In the genomic region with DNA sequence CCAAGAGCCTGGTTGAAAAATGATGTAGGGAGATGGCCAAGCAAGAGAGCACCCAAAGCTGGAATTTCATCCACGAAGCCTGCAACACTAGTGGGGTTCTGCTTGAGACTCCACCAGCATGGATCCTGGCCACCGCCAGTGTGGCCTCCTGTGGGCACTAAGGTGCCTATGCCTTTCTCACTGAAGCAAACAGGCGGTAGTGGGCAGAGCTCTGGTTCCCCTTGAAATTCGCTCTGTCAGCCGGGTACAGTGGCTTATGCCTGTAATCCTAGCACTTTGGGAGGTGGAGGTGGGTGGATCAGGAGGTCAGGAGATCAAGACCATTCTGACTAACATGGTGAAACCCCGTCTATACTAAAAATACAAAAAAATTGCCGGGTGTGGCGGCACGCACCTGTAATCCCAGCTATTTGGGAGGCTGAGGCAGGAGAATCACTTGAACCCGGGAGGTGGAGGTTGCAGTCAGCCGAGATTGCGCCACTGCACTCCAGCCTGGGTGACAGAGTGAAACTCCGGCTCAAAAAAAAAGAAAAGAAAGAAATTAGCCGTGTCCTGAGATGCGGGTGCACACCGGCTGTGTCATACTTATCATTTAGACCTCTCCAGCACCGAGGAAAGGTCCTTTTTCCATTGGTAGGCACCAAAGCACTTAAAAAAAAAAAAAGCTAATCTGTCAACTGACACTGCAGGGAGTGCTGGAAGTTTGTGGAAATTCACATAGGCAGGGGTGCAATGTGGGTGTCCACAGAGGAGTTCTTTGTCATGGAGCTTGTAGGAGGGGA, we compare ENCODE assay signal across 11 cellular contexts. TPM values are rescaled to one million over a fixed set of nuclear protein-coding genes. Genes with fewer than 3 reads are reported as not detected.
A peak's percentile ranks its signal among the peaks of the same experiment; 100 is the strongest.
DNase-seq lines count a peak whose midpoint lies in the region; ATAC-seq and TF ChIP-seq lines count a peak whose summit lies in the region.
"Had no signal": no experiment of that assay in that cellular context is flagged by ENCODE, and none has a peak within 500 bp of the region (broad histone marks: within the 10 kb centered on the region; RNA-seq: fewer than 3 reads in every experiment).

No MANE protein-coding gene starts in this region.

- H3K4me2 ChIP-seq in BLaER1 (peak overlapping the region; percentile 88), GM23338 (no peak overlapping the region)

- peaks cover 20 to 42% of the 10 kb centered on the region in 2 donors for H3K36me3 Mint-ChIP-seq in activated T-cell treated with anti-CD3 and anti-CD28 coated beads, Interleukin-2, amount 50 U/mL, for 72 hours (ENCODE audit: insufficient read depth in 2 of 2)
- H3K36me3 Mint-ChIP-seq in Calu3 (ENCODE audit: insufficient read depth, unreplicated experiment) = peaks cover 5% of the 10 kb centered on the region
- H3K36me3 Mint-ChIP-seq in GM23338 (ENCODE audit: low read depth) = 0 out of 3 replicates have a peak, but pooled peaks cover 2% of the 10 kb centered on the region

- H3K27me3 Mint-ChIP-seq in activated T-cell treated with anti-CD3 and anti-CD28 coated beads, Interleukin-2, amount 50 U/mL, for 72 hours (ENCODE audit: low read depth) = no peaks in the 10 kb centered on the region
- H3K27me3 Mint-ChIP-seq in Calu3 (ENCODE audit: unreplicated experiment) = no peaks in the 10 kb centered on the region
- H3K27me3 Mint-ChIP-seq in GM23338 (ENCODE audit: insufficient read depth, low read depth, poor library complexity) = no peaks in the 10 kb centered on the region

- no TSS peak for BruUV-seq in Calu3 (replicated peaks; lab: Mats Ljungman, UMichigan)

- H3K9ac ChIP-seq in BLaER1 = peak overlapping the region; percentile 86

- ATAC-seq in activated T-cell treated with anti-CD3 and anti-CD28 coated beads, Interleukin-2, amount 50 U/mL, for 72 hours (replicated peaks in 1 of 2) = peak; percentile 36 to 44
- ATAC-seq in GM19397 (IDR thresholded peaks at IDR 0.05; ENCODE audit: unreplicated experiment) (no peak), GM23338 (no peak)

- H3K27me3 ChIP-seq in BLaER1 = no peaks in the 10 kb centered on the region
- no peaks in the 10 kb centered on the region for H3K27me3 ChIP-seq in mononuclear cell (ENCODE audit: insufficient read depth, low read length)
- no peaks in the 10 kb centered on the region for H3K27me3 ChIP-seq in GM23338 (ENCODE audit: insufficient read depth)

- no peaks in the 10 kb centered on the region for H3F3A ChIP-seq in GM23338 (replicated peaks; ENCODE audit: low read depth)

- TF ChIP-seq CTCF in GM12875 (IDR thresholded peaks at IDR 0.05; ENCODE audit: borderline replicate concordance, insufficient read depth, low read depth, low read length) (no peak), Calu3 (IDR thresholded peaks at IDR 0.05; ENCODE audit: unreplicated experiment) (no peak), GM23338 (conservative IDR thresholded peaks at IDR 0.05; ENCODE audit: low read depth in 2 of 2) (no peak)

- H3K9me2 ChIP-seq in GM23338 (ENCODE audit: insufficient read depth) = no peaks in the 10 kb centered on the region

- H3K9me3 Mint-ChIP-seq in activated T-cell treated with anti-CD3 and anti-CD28 coated beads, Interleukin-2, amount 50 U/mL, for 72 hours = no peaks in the 10 kb centered on the region
- H3K9me3 Mint-ChIP-seq in Calu3 (ENCODE audit: low read depth, unreplicated experiment) (no peaks in the 10 kb centered on the region), GM23338 (no peaks in the 10 kb centered on the region)

- H3K4me3 ChIP-seq in BLaER1 (peak overlapping the region; percentile 70), GM12875 (ENCODE audit: low read depth, low read length) (peak overlapping the region; percentile 61), mononuclear cell (ENCODE audit: low read length) (peak overlapping the region; percentile 88), GM23338 (no peak overlapping the region)

- H3K4me1 ChIP-seq in BLaER1 = peaks cover 71% of the 10 kb centered on the region
- H3K4me1 ChIP-seq in mononuclear cell (ENCODE audit: insufficient read depth, low read length) = peaks cover 70% of the 10 kb centered on the region
- no peaks in the 10 kb centered on the region for H3K4me1 ChIP-seq in GM23338 (ENCODE audit: insufficient read depth)

- no peak overlapping the region for H2AFZ ChIP-seq in GM23338

- peak; percentile 16 to 26 for DNase-seq in activated T-cell treated with anti-CD3 and anti-CD28 coated beads, Interleukin-2, amount 50 U/mL, for 72 hours
- DNase-seq in Calu3 (no peak), GM23338 (ENCODE audit: low spot score) (no peak), SW 1271 (lab: John Stamatoyannopoulos, UW) (no peak)
- DNase-seq: NCI-H2227 treated with DMSO at 0.1 percent for 48 hours, retina had no signal

- peaks cover 41% of the 10 kb centered on the region for H3K36me3 ChIP-seq in BLaER1
- H3K36me3 ChIP-seq in GM23338 (ENCODE audit: insufficient read depth) = no peaks in the 10 kb centered on the region; the same call in 1 of the 2 replicates

- peak overlapping the region; percentile 78 for H3K27ac Mint-ChIP-seq in activated T-cell treated with anti-CD3 and anti-CD28 coated beads, Interleukin-2, amount 50 U/mL, for 72 hours
- H3K27ac Mint-ChIP-seq in Calu3 (ENCODE audit: unreplicated experiment) (no peak overlapping the region), GM23338 (no peak overlapping the region)

- CTCF ChIA-PET in Calu3 (lab: Charles Lee) = interaction anchor here (0.7 to 0.8 kb wide), 3 partner anchors 18 to 183 kb away, joined by 3 to 4 read pairs (median 3); no protein-coding TSS in a partner anchor

- peaks cover 56% of the 10 kb centered on the region for H3K79me2 ChIP-seq in GM23338 (replicated peaks; ENCODE audit: insufficient read depth)

- H4K20me1 ChIP-seq in BLaER1 (peaks cover 36% of the 10 kb centered on the region), GM23338 (replicated peaks; ENCODE audit: insufficient read depth) (peaks cover 13% of the 10 kb centered on the region; the same call in 1 of the 2 replicates)

- H3K4me1 Mint-ChIP-seq in activated T-cell treated with anti-CD3 and anti-CD28 coated beads, Interleukin-2, amount 50 U/mL, for 72 hours (ENCODE audit: low read depth) = peaks cover 87% of the 10 kb centered on the region
- H3K4me1 Mint-ChIP-seq in Calu3 (ENCODE audit: low read depth, unreplicated experiment) (no peaks in the 10 kb centered on the region), GM23338 (peaks cover 8% of the 10 kb centered on the region; the same call in 2 of the 3 replicates)

- intact Hi-C loops in Calu3 (cut with micrococcal nuclease; ENCODE audit: unreplicated experiment) = no loop called here

- H3K27ac ChIP-seq in BLaER1 (peak overlapping the region; percentile 93), GM23338 (ENCODE audit: low read depth) (no peak overlapping the region)

- peak overlapping the region; percentile 81 to 86 for H3K4me3 Mint-ChIP-seq in activated T-cell treated with anti-CD3 and anti-CD28 coated beads, Interleukin-2, amount 50 U/mL, for 72 hours
- H3K4me3 Mint-ChIP-seq in Calu3 (ENCODE audit: low read depth, unreplicated experiment) = no peak overlapping the region
- H3K4me3 Mint-ChIP-seq in GM23338 = no peak overlapping the region

- H3K9me3 ChIP-seq in BLaER1 = peaks cover 13% of the 10 kb centered on the region
- H3K9me3 ChIP-seq in mononuclear cell (ENCODE audit: low read depth, low read length) = no peaks in the 10 kb centered on the region

TF ChIP-seq in GM23338, 12 proteins besides CTCF, POLR2A, EP300 and RAD21 (continues in another document):
- no peak for TF ChIP-seq EZH2phosphoT487 (IDR thresholded peaks at IDR 0.05; ENCODE audit: unreplicated experiment)
- no peak for TF ChIP-seq ZNF114 (CRISPR knock-in tag; IDR thresholded peaks at IDR 0.05)
- TF ChIP-seq CREB1 (CRISPR knock-in tag; IDR thresholded peaks at IDR 0.05; ENCODE audit: low read depth) = no peak
- TF ChIP-seq, protein P1, sequence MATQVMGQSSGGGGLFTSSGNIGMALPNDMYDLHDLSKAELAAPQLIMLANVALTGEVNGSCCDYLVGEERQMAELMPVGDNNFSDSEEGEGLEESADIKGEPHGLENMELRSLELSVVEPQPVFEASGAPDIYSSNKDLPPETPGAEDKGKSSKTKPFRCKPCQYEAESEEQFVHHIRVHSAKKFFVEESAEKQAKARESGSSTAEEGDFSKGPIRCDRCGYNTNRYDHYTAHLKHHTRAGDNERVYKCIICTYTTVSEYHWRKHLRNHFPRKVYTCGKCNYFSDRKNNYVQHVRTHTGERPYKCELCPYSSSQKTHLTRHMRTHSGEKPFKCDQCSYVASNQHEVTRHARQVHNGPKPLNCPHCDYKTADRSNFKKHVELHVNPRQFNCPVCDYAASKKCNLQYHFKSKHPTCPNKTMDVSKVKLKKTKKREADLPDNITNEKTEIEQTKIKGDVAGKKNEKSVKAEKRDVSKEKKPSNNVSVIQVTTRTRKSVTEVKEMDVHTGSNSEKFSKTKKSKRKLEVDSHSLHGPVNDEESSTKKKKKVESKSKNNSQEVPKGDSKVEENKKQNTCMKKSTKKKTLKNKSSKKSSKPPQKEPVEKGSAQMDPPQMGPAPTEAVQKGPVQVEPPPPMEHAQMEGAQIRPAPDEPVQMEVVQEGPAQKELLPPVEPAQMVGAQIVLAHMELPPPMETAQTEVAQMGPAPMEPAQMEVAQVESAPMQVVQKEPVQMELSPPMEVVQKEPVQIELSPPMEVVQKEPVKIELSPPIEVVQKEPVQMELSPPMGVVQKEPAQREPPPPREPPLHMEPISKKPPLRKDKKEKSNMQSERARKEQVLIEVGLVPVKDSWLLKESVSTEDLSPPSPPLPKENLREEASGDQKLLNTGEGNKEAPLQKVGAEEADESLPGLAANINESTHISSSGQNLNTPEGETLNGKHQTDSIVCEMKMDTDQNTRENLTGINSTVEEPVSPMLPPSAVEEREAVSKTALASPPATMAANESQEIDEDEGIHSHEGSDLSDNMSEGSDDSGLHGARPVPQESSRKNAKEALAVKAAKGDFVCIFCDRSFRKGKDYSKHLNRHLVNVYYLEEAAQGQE (IDR thresholded peaks at IDR 0.05; ENCODE audit: unreplicated experiment) = no peak

RNA-seq across cellular contexts. Expression of a gene that starts 28.3 kb away (rescaled TPM):
- 100 to 1,000 TPM in 1 of 2 donors, 10 to 100 TPM in 1; 94.2 to 109 TPM for total RNA-seq in activated T-cell treated with anti-CD3 and anti-CD28 coated beads, Interleukin-2, amount 50 U/mL, for 72 hours
- total RNA-seq in mononuclear cell = 35.7 TPM
- 59.8 and 62.9 TPM in 2 replicates for total RNA-seq in Calu3 (2022)
- 37.0 and 40.1 TPM in 2 replicates for total RNA-seq in GM23338 (2014; rRNA removed; shearing (Covaris generic))
- 24.0 and 24.9 TPM in 2 replicates for polyA plus RNA-seq in GM23338 (2016; fragmentation: Nextera tagmentation; extraction: Ambion mirVana)

RNA-seq across cellular contexts. Expression of a gene that starts 49.5 kb away (rescaled TPM):
- 100 to 1,000 TPM; 595 to 606 TPM for total RNA-seq in activated T-cell treated with anti-CD3 and anti-CD28 coated beads, Interleukin-2, amount 50 U/mL, for 72 hours
- total RNA-seq in mononuclear cell (180 TPM), Calu3 (2022) (0.33 and 0.39 TPM in 2 replicates)
- total RNA-seq in GM23338 (2014; rRNA removed; shearing (Covaris generic)) = 0.08 and 0.10 TPM in 2 replicates
- polyA plus RNA-seq in GM23338 (2016; fragmentation: Nextera tagmentation; extraction: Ambion mirVana) = 0.11 and 0.31 TPM in 2 replicates
- total RNA-seq: epithelial cell of proximal tubule had no signal

Comparison
In these comparisons a context has a peak if more than half of its experiments do, and no peak if none do; other contexts are left out.
1. ATAC-seq: peak in activated T-cell treated with anti-CD3 and anti-CD28 coated beads, Interleukin-2, amount 50 U/mL, for 72 hours (2 of 2); none in GM19397 (single experiment) and GM23338 (single experiment).
2. DNase-seq: peak in activated T-cell treated with anti-CD3 and anti-CD28 coated beads, Interleukin-2, amount 50 U/mL, for 72 hours (2 of 2); none in Calu3 (single experiment), GM23338 (single experiment) and SW 1271 (0 of 2).
3. H3K4me3 Mint-ChIP-seq: peak in activated T-cell treated with anti-CD3 and anti-CD28 coated beads, Interleukin-2, amount 50 U/mL, for 72 hours (2 of 2); none in Calu3 (single experiment) and GM23338 (single experiment).
4. RNA of a gene that starts 49.5 kb away (total RNA-seq): 595 to 606 TPM in activated T-cell treated with anti-CD3 and anti-CD28 coated beads, Interleukin-2, amount 50 U/mL, for 72 hours and 180 TPM in mononuclear cell (single experiment); 0.33 to 0.39 TPM in Calu3 and 0.08 to 0.10 TPM in GM23338; every median in the first group is over 100 times any median in the second.